19 cellular contexts compared by ENCODE assay signal in genomic region chr5:168836603-168837245, GRCh38.
DNase-seq lines count a peak whose midpoint lies in the region; ATAC-seq lines count a peak whose summit lies in the region.
"Had no signal": no experiment of that assay in that cellular context is flagged by ENCODE, and none has a peak within 500 bp of the region (broad histone marks: within the 10 kb centered on the region; RNA-seq: fewer than 3 reads in every experiment).

No MANE protein-coding gene starts in this region.

- no peak overlapping the region for H3K4me3 Mint-ChIP-seq in activated naive CD4-positive, alpha-beta T cell treated with anti-CD3 and anti-CD28 coated beads, Interleukin-2, amount 10 ng/mL, durations not matched to agents 7 days and 5 days
- H3K4me3 Mint-ChIP-seq in activated T-helper 17 cell treated with anti-CD3 and anti-CD28 coated beads, Interleukin-2, amount 50 U/mL, for 72 hours = peak overlapping the region; percentile 45
- no peak overlapping the region for H3K4me3 Mint-ChIP-seq in stimulated activated effector memory CD8-positive, alpha-beta T cell treated with anti-CD3 and anti-CD28 coated beads, Interleukin-12 subunit alpha, Interleukin-12 subunit beta, amount 100 ng/mL, for 72 hours
- H3K4me3 Mint-ChIP-seq: CD4-positive, alpha-beta memory T cell; HFFc6 had no signal

- peak; percentile 58 to 70 for ATAC-seq in activated CD4-positive, CD25-positive, alpha-beta regulatory T cell treated with anti-CD3 and anti-CD28 coated beads, Interleukin-2, amount 50 U/mL, for 24 hours
- peak; percentile 88 for ATAC-seq in activated T-helper 17 cell treated with anti-CD3 and anti-CD28 coated beads, Interleukin-2, amount 50 U/mL, for 72 hours (replicated peaks)
- peak; percentile 84 for ATAC-seq in stimulated activated effector memory CD8-positive, alpha-beta T cell treated with anti-CD3 and anti-CD28 coated beads, Interleukin-12 subunit alpha, Interleukin-12 subunit beta, amount 100 ng/mL, for 72 hours
- ATAC-seq in HG03439 (IDR thresholded peaks at IDR 0.05; ENCODE audit: unreplicated experiment) = no peak
- ATAC-seq: HepG2 had no signal

- no peaks in the 10 kb centered on the region for H3K9me3 Mint-ChIP-seq in activated naive CD4-positive, alpha-beta T cell treated with anti-CD3 and anti-CD28 coated beads, Interleukin-2, amount 10 ng/mL, durations not matched to agents 7 days and 5 days
- peaks cover 3% of the 10 kb centered on the region for H3K9me3 Mint-ChIP-seq in activated T-helper 17 cell treated with anti-CD3 and anti-CD28 coated beads, Interleukin-2, amount 50 U/mL, for 72 hours
- H3K9me3 Mint-ChIP-seq in stimulated activated effector memory CD8-positive, alpha-beta T cell treated with anti-CD3 and anti-CD28 coated beads, Interleukin-12 subunit alpha, Interleukin-12 subunit beta, amount 100 ng/mL, for 72 hours = no peaks in the 10 kb centered on the region
- H3K9me3 Mint-ChIP-seq: HFFc6 had no signal

- peaks cover 3% of the 10 kb centered on the region for H3K27me3 Mint-ChIP-seq in activated naive CD4-positive, alpha-beta T cell treated with anti-CD3 and anti-CD28 coated beads, Interleukin-2, amount 10 ng/mL, durations not matched to agents 7 days and 5 days
- peaks cover 23% of the 10 kb centered on the region for H3K27me3 Mint-ChIP-seq in activated T-helper 17 cell treated with anti-CD3 and anti-CD28 coated beads, Interleukin-2, amount 50 U/mL, for 72 hours

- CTCF ChIA-PET in activated naive CD4-positive, alpha-beta T cell treated with anti-CD3 and anti-CD28 coated beads, Interleukin-2, amount 10 ng/mL, durations not matched to agents 7 days and 5 days (lab: Charles Lee) = no interaction called here

- no peaks in the 10 kb centered on the region for H3K36me3 Mint-ChIP-seq in activated naive CD4-positive, alpha-beta T cell treated with anti-CD3 and anti-CD28 coated beads, Interleukin-2, amount 10 ng/mL, durations not matched to agents 7 days and 5 days
- H3K36me3 Mint-ChIP-seq in activated T-helper 17 cell treated with anti-CD3 and anti-CD28 coated beads, Interleukin-2, amount 50 U/mL, for 72 hours (ENCODE audit: low read depth) = no peaks in the 10 kb centered on the region
- no peaks in the 10 kb centered on the region for H3K36me3 Mint-ChIP-seq in stimulated activated effector memory CD8-positive, alpha-beta T cell treated with anti-CD3 and anti-CD28 coated beads, Interleukin-12 subunit alpha, Interleukin-12 subunit beta, amount 100 ng/mL, for 72 hours
- H3K36me3 Mint-ChIP-seq: CD4-positive, alpha-beta memory T cell had no signal

- H3K4me1 Mint-ChIP-seq in activated naive CD4-positive, alpha-beta T cell treated with anti-CD3 and anti-CD28 coated beads, Interleukin-2, amount 10 ng/mL, durations not matched to agents 7 days and 5 days = peaks cover 21% of the 10 kb centered on the region
- peaks cover 7% of the 10 kb centered on the region for H3K4me1 Mint-ChIP-seq in activated T-helper 17 cell treated with anti-CD3 and anti-CD28 coated beads, Interleukin-2, amount 50 U/mL, for 72 hours
- peaks cover 6% of the 10 kb centered on the region for H3K4me1 Mint-ChIP-seq in stimulated activated effector memory CD8-positive, alpha-beta T cell treated with anti-CD3 and anti-CD28 coated beads, Interleukin-12 subunit alpha, Interleukin-12 subunit beta, amount 100 ng/mL, for 72 hours

- peak overlapping the region; percentile 28 for H3K27ac Mint-ChIP-seq in activated naive CD4-positive, alpha-beta T cell treated with anti-CD3 and anti-CD28 coated beads, Interleukin-2, amount 10 ng/mL, durations not matched to agents 7 days and 5 days
- peak overlapping the region; percentile 62 for H3K27ac Mint-ChIP-seq in activated T-helper 17 cell treated with anti-CD3 and anti-CD28 coated beads, Interleukin-2, amount 50 U/mL, for 72 hours
- H3K27ac Mint-ChIP-seq in stimulated activated effector memory CD8-positive, alpha-beta T cell treated with anti-CD3 and anti-CD28 coated beads, Interleukin-12 subunit alpha, Interleukin-12 subunit beta, amount 100 ng/mL, for 72 hours = no peak overlapping the region
- H3K27ac Mint-ChIP-seq: HFFc6 had no signal

- no peak for DNase-seq in activated CD4-positive, CD25-positive, alpha-beta regulatory T cell (lab: John Stamatoyannopoulos, UW)
- no peak for DNase-seq in activated naive CD4-positive, alpha-beta T cell treated with anti-CD3 and anti-CD28 coated beads, Interleukin-2, amount 10 ng/mL, durations not matched to agents 7 days and 5 days
- DNase-seq in activated naive CD4-positive, alpha-beta T cell treated with Interleukin-2 at 50 U/mL for 16 hours = no peak
- no peak for DNase-seq in stimulated activated effector memory CD8-positive, alpha-beta T cell treated with anti-CD3 and anti-CD28 coated beads, Interleukin-12 subunit alpha, Interleukin-12 subunit beta, amount 100 ng/mL, for 72 hours (ENCODE audit: low spot score in 2 of 2)
- no peak for DNase-seq in AML-193 (lab: John Stamatoyannopoulos, UW)
- DNase-seq: BE2C; CD4-positive, alpha-beta memory T cell; DMS79; HFFc6; NCI-H1092; NCI-H146; NCI-H2081 treated with DMSO at 0.1 percent for 48 hours; NCI-H510A; NCI-H82; PC-9 had no signal
